1 cellular context compared by ENCODE assay signal in genomic region chr1:113488576-113489177, GRCh38.
TF ChIP-seq lines count a peak whose summit lies in the region.

No MANE protein-coding gene starts in this region.

TF ChIP-seq in H1, 55 proteins besides CTCF, POLR2A, EP300 and RAD21 (continued from another document):
- TF ChIP-seq RBBP5 (IDR thresholded peaks at IDR 0.05; ENCODE audit: borderline replicate concordance, low read depth, low read length) = no peak
- no peak for TF ChIP-seq BCL11A (IDR thresholded peaks at IDR 0.05; ENCODE audit: low read depth in 2 of 2, low read length in 2 of 2)
- TF ChIP-seq E2F6 (IDR thresholded peaks at IDR 0.05) = no peak
- no peak for TF ChIP-seq KDM5A (IDR thresholded peaks at IDR 0.05; ENCODE audit: low read length)
- peak; percentile 68 for TF ChIP-seq BACH1 (IDR thresholded peaks at IDR 0.05; ENCODE audit: low read length)
- TF ChIP-seq TCF12 (IDR thresholded peaks at IDR 0.05; ENCODE audit: low read depth, low read length) = 0 out of 2 replicates have a peak, but pooled peaks have one; percentile 52
- TF ChIP-seq MAX (IDR thresholded peaks at IDR 0.05) = peak; percentile 51
- no peak for TF ChIP-seq TBP (IDR thresholded peaks at IDR 0.05; ENCODE audit: low read depth, low read length)
- TF ChIP-seq SP4 (IDR thresholded peaks at IDR 0.05; ENCODE audit: low read length) = no peak
- peak; percentile 10; the same call in 1 of the 2 replicates for TF ChIP-seq MAFK (IDR thresholded peaks at IDR 0.05; ENCODE audit: low read depth, low read length)
